ENCODE assay signal across 8 cellular contexts in genomic region chr7:99615989-99616358, GRCh38. TPM values are rescaled to one million over a fixed set of nuclear protein-coding genes. Genes with fewer than 3 reads are reported as not detected.
DNase-seq lines count a peak whose midpoint lies in the region; ATAC-seq and TF ChIP-seq lines count a peak whose summit lies in the region.

No MANE protein-coding gene starts in this region.

- no peaks in the 10 kb centered on the region for H3K27me3 ChIP-seq in cardiac muscle cell

- H3K4me1 ChIP-seq in cardiac muscle cell (ENCODE audit: low read depth) (no peaks in the 10 kb centered on the region), mesodermal cell (ENCODE audit: control insufficient read depth, insufficient read depth, low read length, poor library complexity, severe bottlenecking) (peaks cover 21% of the 10 kb centered on the region)

- TF ChIP-seq CTCF in cardiac muscle cell (IDR thresholded peaks at IDR 0.05; ENCODE audit: low read depth, low read length) (no peak), astrocyte of the spinal cord (IDR thresholded peaks at IDR 0.05; ENCODE audit: low read depth, low read length) (no peak)

- no peak overlapping the region for H3K27ac ChIP-seq in cardiac muscle cell
- peak overlapping the region; percentile 86 for H3K27ac ChIP-seq in mesodermal cell (ENCODE audit: low read depth, low read length, severe bottlenecking)

- H3K4me3 ChIP-seq in cardiac muscle cell = peak overlapping the region; percentile 86
- peak overlapping the region; percentile 81 for H3K4me3 ChIP-seq in astrocyte of the spinal cord (ENCODE audit: low read depth, low read length)
- peak overlapping the region; percentile 95 for H3K4me3 ChIP-seq in mesodermal cell (ENCODE audit: extremely low read depth, insufficient read depth, low read length, poor library complexity, severe bottlenecking)

- ATAC-seq in left cardiac atrium = no peak

- no peak for DNase-seq in cardiac muscle cell (ENCODE audit: low read depth in 1 of 2, low spot score in 1 of 2)
- DNase-seq in left cardiac atrium = no peak
- DNase-seq in astrocyte of the spinal cord (ENCODE audit: low read depth, low spot score) = no peak
- DNase-seq in ureter (ENCODE audit: low spot score) = peak; percentile 36
- no peak for DNase-seq in 8988T
- DNase-seq in posterior cingulate gyrus = no peak
- DNase-seq in GM03348 (ENCODE audit: low spot score) = no peak

- H3K36me3 ChIP-seq in cardiac muscle cell (peaks cover 23% of the 10 kb centered on the region), mesodermal cell (ENCODE audit: control insufficient read depth, insufficient read depth, low read length) (peaks cover 27% of the 10 kb centered on the region)

- 75 to 92% methylated on average over 4 to 5 of the region's 5 CpGs for WGBS in mesodermal cell (ENCODE audit: insufficient coverage in 2 of 2), 2 experiments

- in situ Hi-C loops in astrocyte of the spinal cord (cut with HindIII; ENCODE audit: low sequenced_read_pairs) = no loop called here

- intact Hi-C loops in left cardiac atrium (cut with DNase I) (no loop called here), posterior cingulate gyrus (cut with DNase I) (loop anchor here (5.0 kb wide), 1 partner anchor 59 kb away; the partner anchor contains the start of gene ZNF655)

- H3K9me3 ChIP-seq in cardiac muscle cell (ENCODE audit: low read depth) = no peaks in the 10 kb centered on the region
- H3K9me3 ChIP-seq in mesodermal cell (ENCODE audit: control insufficient read depth, low read length) = no peaks in the 10 kb centered on the region

RNA-seq across cellular contexts. Expression of gene ZSCAN25, which starts 0.8 kb away (rescaled TPM):
- total RNA-seq in cardiac muscle cell (14.0 and 22.8 TPM in 2 replicates), left cardiac atrium (1 to 10 TPM; 9.4 to 9.7 TPM), ureter (23.1 TPM)
- polyA plus RNA-seq in cardiac muscle cell = 9.7 and 13.8 TPM in 2 replicates
- 7.3 TPM for polyA plus RNA-seq in mesodermal cell (2013, experiment 1 of 2)
- polyA plus RNA-seq in mesodermal cell (2013, experiment 2 of 2) = 7.6 TPM

RNA-seq across cellular contexts. Expression of gene TMEM225B, which starts 17.9 kb away (rescaled TPM):
- 0.81 and 2.3 TPM in 2 replicates for total RNA-seq in cardiac muscle cell
- 0.17 and 6.3 TPM in 2 replicates for polyA plus RNA-seq in cardiac muscle cell
- total RNA-seq in left cardiac atrium = under 1 TPM; 0.18 to 0.50 TPM
- polyA plus RNA-seq in mesodermal cell (2013, experiment 1 of 2) = 1.5 TPM
- 1.4 TPM for polyA plus RNA-seq in mesodermal cell (2013, experiment 2 of 2)
- total RNA-seq in ureter = 2.9 TPM

RNA-seq across cellular contexts. Expression of gene ZNF655, which starts 57.5 kb away (rescaled TPM):
- total RNA-seq in cardiac muscle cell (118 and 120 TPM in 2 replicates), left cardiac atrium (10 to 100 TPM; 31.5 to 45.1 TPM), ureter (96.5 TPM)
- 45.9 and 48.3 TPM in 2 replicates for polyA plus RNA-seq in cardiac muscle cell
- polyA plus RNA-seq in mesodermal cell (2013, experiment 1 of 2) = 45.9 TPM
- 47.1 TPM for polyA plus RNA-seq in mesodermal cell (2013, experiment 2 of 2)
